20 cellular contexts compared by ENCODE assay signal in genomic region chr7:151702961-151703360, GRCh38.
DNase-seq lines count a peak whose midpoint lies in the region; ATAC-seq, FAIRE-seq and TF ChIP-seq lines count a peak whose summit lies in the region.
"Had no signal": no experiment of that assay in that cellular context is flagged by ENCODE, and none has a peak within 500 bp of the region (broad histone marks: within the 10 kb centered on the region; RNA-seq: fewer than 3 reads in every experiment).

No MANE protein-coding gene starts in this region.

- no peaks in the 10 kb centered on the region for H3K27me3 ChIP-seq in left ventricle myocardium inferior (ENCODE audit: low read depth)
- no peaks in the 10 kb centered on the region for H3K27me3 ChIP-seq in heart right ventricle
- no peaks in the 10 kb centered on the region for H3K27me3 ChIP-seq in trophoblast cell (ENCODE audit: insufficient read depth, low read length)
- no peaks in the 10 kb centered on the region for H3K27me3 ChIP-seq in foreskin keratinocyte
- H3K27me3 ChIP-seq: BLaER1 had no signal

- H3K36me3 ChIP-seq in left ventricle myocardium inferior, result no peaks in the 10 kb centered on the region
- no peaks in the 10 kb centered on the region for H3K36me3 ChIP-seq in heart right ventricle
- no peaks in the 10 kb centered on the region for H3K36me3 ChIP-seq in kidney (ENCODE audit: control insufficient read depth in 1 of 2, insufficient read depth in 2 of 2, low read length in 2 of 2)
- no peaks in the 10 kb centered on the region for H3K36me3 ChIP-seq in trophoblast cell (ENCODE audit: control insufficient read depth in 1 of 2, insufficient read depth in 2 of 2, low read length in 2 of 2)
- H3K36me3 ChIP-seq: BLaER1 had no signal

- intact Hi-C loops in left ventricle myocardium inferior (cut with micrococcal nuclease) (no loop called here), heart right ventricle (cut with DNase I) (loop anchor here in 4 of 10 donors (5.0 to 10.0 kb wide), 4 partner anchors 39 to 78 kb away; no protein-coding TSS in a partner anchor), kidney (cut with DNase I) (no loop called here)

- H2AFZ ChIP-seq in trophoblast cell (ENCODE audit: insufficient read depth, low read length, poor library complexity), result no peak overlapping the region
- H2AFZ ChIP-seq: GM23338 had no signal

- no peak overlapping the region for H3K23ac ChIP-seq in trophoblast cell (ENCODE audit: low read length)

- H4K12ac ChIP-seq in trophoblast cell (ENCODE audit: low read depth, low read length), result no peak overlapping the region

- FAIRE-seq in kidney (lab: Jason Lieb, UNC), result no peak
- FAIRE-seq: A549, GM12892, GM18507, HTR-8/SVneo had no signal

- no peak overlapping the region for H2BK120ac ChIP-seq in trophoblast cell (ENCODE audit: insufficient read depth, low read length, poor library complexity)

- no peak overlapping the region for H3K14ac ChIP-seq in trophoblast cell (ENCODE audit: low read length)

- H3K9ac ChIP-seq in kidney (ENCODE audit: low read length in 2 of 2) (no peak overlapping the region), trophoblast cell (ENCODE audit: low read length) (no peak overlapping the region)
- H3K9ac ChIP-seq: BLaER1 had no signal

- peak in 2 of 3 experiments; percentile 21 to 35 for DNase-seq in NCI-H1417 (lab: John Stamatoyannopoulos, UW)
- no peak for DNase-seq in NCI-H1417 treated with DMSO at 0.1 percent for 48 hours (lab: John Stamatoyannopoulos, UW)
- peak; percentile 5 for DNase-seq in left ventricle myocardium inferior
- DNase-seq in heart right ventricle, result no peak
- peak; percentile 10 for DNase-seq in kidney
- DNase-seq in trophoblast cell, result peak; percentile 65 to 75
- DNase-seq in foreskin keratinocyte, result no peak
- no peak for DNase-seq in activated CD4-positive, alpha-beta T cell treated with anti-CD3 and anti-CD28 coated beads, Interleukin-2, amount 50 U/mL, for 4 hours
- DNase-seq: CD4-positive, alpha-beta memory T cell; DMS153; DMS79; GDM1; H7 had no signal

- no peak overlapping the region for H3K27ac ChIP-seq in left ventricle myocardium inferior (replicated peaks)
- no peak overlapping the region for H3K27ac ChIP-seq in heart right ventricle
- H3K27ac ChIP-seq in kidney (ENCODE audit: low read depth in 2 of 2, low read length in 2 of 2), result no peak overlapping the region
- no peak overlapping the region for H3K27ac ChIP-seq in trophoblast cell (ENCODE audit: low read depth, low read length)
- H3K27ac ChIP-seq in foreskin keratinocyte, result no peak overlapping the region
- H3K27ac ChIP-seq: 22Rv1, BLaER1 had no signal

- no peak overlapping the region for H2AK5ac ChIP-seq in trophoblast cell (ENCODE audit: low read length)

- no peak overlapping the region for H3K4me2 ChIP-seq in trophoblast cell (ENCODE audit: low read length)
- H3K4me2 ChIP-seq: A549, BLaER1, GM23338 had no signal

- H3K79me2 ChIP-seq in trophoblast cell (ENCODE audit: control insufficient read depth, insufficient read depth, low read length, poor library complexity), result no peaks in the 10 kb centered on the region

- H2BK12ac ChIP-seq in trophoblast cell (ENCODE audit: low read length), result peak overlapping the region; percentile 32

- H3K4me1 ChIP-seq in left ventricle myocardium inferior (peaks cover 59% of the 10 kb centered on the region), heart right ventricle (peaks cover 5 to 65% (median 34%) of the 10 kb centered on the region in 9 donors), kidney (ENCODE audit: control insufficient read depth in 1 of 2, insufficient read depth in 1 of 2, low read depth in 1 of 2, low read length in 2 of 2) (peaks cover 3 to 5% of the 10 kb centered on the region in 2 donors), trophoblast cell (ENCODE audit: control insufficient read depth in 1 of 2, insufficient read depth in 2 of 2, low read length in 2 of 2) (peaks cover 4 to 16% of the 10 kb centered on the region in 2 experiments), foreskin keratinocyte (no peaks in the 10 kb centered on the region)

- 90% methylated on average over 9 of the region's 9 CpGs for WGBS in heart right ventricle, 2 donors
- WGBS in trophoblast cell (ENCODE audit: extremely low coverage, insufficient coverage, insufficient read length), result no CpG with 5 or more reads among the region's 9 CpGs

- H3K4me3 ChIP-seq in left ventricle myocardium inferior, result no peak overlapping the region
- H3K4me3 ChIP-seq in heart right ventricle, result no peak overlapping the region
- no peak overlapping the region for H3K4me3 ChIP-seq in kidney (ENCODE audit: low read length in 2 of 2)
- H3K4me3 ChIP-seq in trophoblast cell (ENCODE audit: low read depth, low read length), result no peak overlapping the region
- H3K4me3 ChIP-seq: A549, BLaER1, GM23338 had no signal

- H3K18ac ChIP-seq in trophoblast cell (ENCODE audit: low read length), result no peak overlapping the region

- H4K8ac ChIP-seq in trophoblast cell (ENCODE audit: low read depth, low read length), result no peak overlapping the region

- H3K9me3 ChIP-seq in left ventricle myocardium inferior (replicated peaks) (no peaks in the 10 kb centered on the region), heart right ventricle (no peaks in the 10 kb centered on the region), kidney (ENCODE audit: control insufficient read depth in 1 of 2, low read length in 2 of 2) (no peaks in the 10 kb centered on the region), trophoblast cell (ENCODE audit: insufficient read depth, low read depth, low read length) (peaks cover 4% of the 10 kb centered on the region)
- H3K9me3 ChIP-seq: A549, BLaER1 had no signal

- ATAC-seq in heart right ventricle, result no peak
- ATAC-seq in foreskin keratinocyte, result no peak
- ATAC-seq: A549, GM23338 had no signal

- no peak overlapping the region for H4K91ac ChIP-seq in trophoblast cell (ENCODE audit: low read depth, low read length)

- H3K79me1 ChIP-seq in trophoblast cell (ENCODE audit: low read length), result peaks cover 7% of the 10 kb centered on the region

- no peak overlapping the region for H2BK5ac ChIP-seq in trophoblast cell (ENCODE audit: low read depth, low read length, poor library complexity)

- H3K4ac ChIP-seq in trophoblast cell (ENCODE audit: low read depth, low read length), result no peak overlapping the region

- no peak for TF ChIP-seq CTCF in left ventricle myocardium inferior (IDR thresholded peaks at IDR 0.05; ENCODE audit: borderline replicate concordance)
- TF ChIP-seq CTCF in heart right ventricle (IDR thresholded peaks at IDR 0.05), result no peak
- TF ChIP-seq CTCF in kidney (IDR thresholded peaks at IDR 0.05; ENCODE audit: borderline replicate concordance, extremely low read depth, insufficient read depth), result no peak
- no peak for TF ChIP-seq CTCF in foreskin keratinocyte (conservative IDR thresholded peaks at IDR 0.05)

Comparison
In these comparisons a context has a peak if more than half of its experiments do, and no peak if none do; other contexts are left out.
1. DNase-seq: peak in NCI-H1417 (2 of 3), left ventricle myocardium inferior (single experiment), kidney (single experiment) and trophoblast cell (2 of 2); none in NCI-H1417 treated with DMSO at 0.1 percent for 48 hours (single experiment), heart right ventricle (0 of 2), foreskin keratinocyte (0 of 2) and activated CD4-positive, alpha-beta T cell treated with anti-CD3 and anti-CD28 coated beads, Interleukin-2, amount 50 U/mL, for 4 hours (0 of 2).